12 cellular contexts compared by ENCODE assay signal in genomic region chr20:57329608-57330221, GRCh38. TPM values are rescaled to one million over a fixed set of nuclear protein-coding genes. Genes with fewer than 3 reads are reported as not detected.
A peak's percentile ranks its signal among the peaks of the same experiment; 100 is the strongest.
DNase-seq lines count a peak whose midpoint lies in the region; ATAC-seq and TF ChIP-seq lines count a peak whose summit lies in the region.
"Had no signal": no experiment of that assay in that cellular context is flagged by ENCODE, and none has a peak within 500 bp of the region (broad histone marks: within the 10 kb centered on the region; RNA-seq: fewer than 3 reads in every experiment).

A gene with protein sequence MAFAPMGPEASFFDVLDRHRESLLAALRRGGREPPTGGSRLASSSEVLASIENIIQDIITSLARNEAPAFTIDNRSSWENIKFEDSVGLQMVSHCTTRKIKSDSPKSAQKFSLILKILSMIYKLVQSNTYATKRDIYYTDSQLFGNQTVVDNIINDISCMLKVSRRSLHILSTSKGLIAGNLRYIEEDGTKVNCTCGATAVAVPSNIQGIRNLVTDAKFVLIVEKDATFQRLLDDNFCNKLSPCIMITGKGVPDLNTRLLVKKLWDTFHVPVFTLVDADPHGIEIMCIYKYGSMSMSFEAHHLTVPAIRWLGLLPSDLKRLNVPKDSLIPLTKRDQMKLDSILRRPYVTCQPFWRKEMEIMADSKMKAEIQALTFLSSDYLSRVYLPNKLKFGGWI (plus strand): TSS chr20:57329803. CDS start chr20:57329868, 65 bp downstream.

- H3K27ac ChIP-seq in right atrium auricular region (no peak within 1 kb of the TSS), upper lobe of right lung (no peak within 1 kb of the TSS)
- H3K27ac ChIP-seq: spleen had no signal

- H3K27me3 ChIP-seq in right atrium auricular region (no peaks in the 10 kb centered on the region), upper lobe of right lung (peaks cover 28% of the 10 kb centered on the region)

- DNase-seq in Right ventricle myocardium inferior (ENCODE audit: missing footprints) (no peak), right atrium auricular region (ENCODE audit: low spot score) (no peak), astrocyte of the spinal cord (ENCODE audit: low read depth, low spot score) (no peak), islet precursor cell (peak; percentile 54), upper lobe of right lung (no peak), middle frontal gyrus (ENCODE audit: extremely low spot score, low spot score) (no peak)
- no peak for DNase-seq in stimulated activated CD4-positive, alpha-beta T cell treated with anti-CD3 and anti-CD28 coated beads, Interleukin-2, amount 100 ng/mL, for 48 hours
- DNase-seq: activated CD8-positive, alpha-beta T cell treated with anti-CD3 and anti-CD28 coated beads, Interleukin-2, amount 10 ng/mL, durations not matched to agents 7 days and 5 days; NCI-H774; spleen had no signal

- H3K4me1 ChIP-seq in right atrium auricular region (no peaks in the 10 kb centered on the region), upper lobe of right lung (no peaks in the 10 kb centered on the region)
- H3K4me1 ChIP-seq: spleen had no signal

- intact Hi-C loops in Right ventricle myocardium inferior (cut with DNase I), result loop anchor here (5.0 kb wide), 1 partner anchor 237 kb away; no protein-coding TSS in a partner anchor
- intact Hi-C loops in upper lobe of right lung (cut with DNase I), result no loop called here

- ATAC-seq in Right ventricle myocardium inferior, result peak; percentile 57
- ATAC-seq in upper lobe of right lung, result peak; percentile 20
- no peak for ATAC-seq in HG03135 (IDR thresholded peaks at IDR 0.05; ENCODE audit: unreplicated experiment)
- ATAC-seq: activated CD8-positive, alpha-beta T cell treated with anti-CD3 and anti-CD28 coated beads, Interleukin-2, amount 10 ng/mL, durations not matched to agents 7 days and 5 days had no signal

- in situ Hi-C loops in astrocyte of the spinal cord (cut with HindIII; ENCODE audit: low sequenced_read_pairs), result no loop called here

- H3K9me3 ChIP-seq in right atrium auricular region, result no peaks in the 10 kb centered on the region
- H3K9me3 ChIP-seq in upper lobe of right lung, result no peaks in the 10 kb centered on the region
- H3K9me3 ChIP-seq: spleen had no signal

- no peak within 1 kb of the TSS for H3K4me3 ChIP-seq in right atrium auricular region
- no peak within 1 kb of the TSS for H3K4me3 ChIP-seq in astrocyte of the spinal cord (ENCODE audit: low read depth, low read length)
- H3K4me3 ChIP-seq in upper lobe of right lung, result no peak within 1 kb of the TSS
- H3K4me3 ChIP-seq: spleen had no signal

- TF ChIP-seq CTCF in right atrium auricular region (IDR thresholded peaks at IDR 0.05), result peak in 1 of 2 donors; percentile 46
- peak; percentile 19 for TF ChIP-seq CTCF in astrocyte of the spinal cord (IDR thresholded peaks at IDR 0.05; ENCODE audit: low read depth, low read length)
- TF ChIP-seq CTCF in upper lobe of right lung (IDR thresholded peaks at IDR 0.05), result peak; percentile 11

- H3K36me3 ChIP-seq in right atrium auricular region (no peaks in the 10 kb centered on the region), upper lobe of right lung (no peaks in the 10 kb centered on the region)
- H3K36me3 ChIP-seq: spleen had no signal

RNA-seq across cellular contexts. Expression of the gene that starts here (rescaled TPM):
- total RNA-seq in Right ventricle myocardium inferior (not detected), right atrium auricular region (not detected), upper lobe of right lung (not detected)
- total RNA-seq: activated CD8-positive, alpha-beta T cell treated with anti-CD3 and anti-CD28 coated beads, Interleukin-2, amount 10 ng/mL, durations not matched to agents 7 days and 5 days; M059J; spleen had no signal

Comparison
In these comparisons a context has a peak if more than half of its experiments do, and no peak if none do; other contexts are left out.
1. Peak in ATAC-seq in Right ventricle myocardium inferior; RNA of the gene not detected or under 1 TPM.
2. Peak in ATAC-seq in upper lobe of right lung; RNA of the gene not detected or under 1 TPM.